In genomic region chr3:188583476-188584161, GRCh38 we compare ENCODE assay signal across 10 cellular contexts.
A peak's percentile ranks its signal among the peaks of the same experiment; 100 is the strongest.
DNase-seq lines count a peak whose midpoint lies in the region; ATAC-seq lines count a peak whose summit lies in the region.
"Had no signal": no experiment of that assay in that cellular context is flagged by ENCODE, and none has a peak within 500 bp of the region (broad histone marks: within the 10 kb centered on the region; RNA-seq: fewer than 3 reads in every experiment).

No MANE protein-coding gene starts in this region.

- peaks cover 14% of the 10 kb centered on the region for H3K4me1 Mint-ChIP-seq in activated CD4-positive, alpha-beta T cell treated with anti-CD3 and anti-CD28 coated beads, Interleukin-2, amount 10 ng/mL, durations not matched to agents 24 days and 14 days

- in situ Hi-C loops in ACHN (cut with HindIII; ENCODE audit: low pct_ligation_motif_present, low pct_unique_long_range_greater_than_20kb, low sequenced_read_pairs): no loop called here

- no peak overlapping the region for H3K4me3 Mint-ChIP-seq in activated CD4-positive, alpha-beta T cell treated with anti-CD3 and anti-CD28 coated beads, Interleukin-2, amount 10 ng/mL, durations not matched to agents 24 days and 14 days
- H3K4me3 Mint-ChIP-seq: neural crest cell had no signal

- ATAC-seq in left colon (peak; percentile 94), HG02840 (IDR thresholded peaks at IDR 0.05; ENCODE audit: low FRiP score, unreplicated experiment) (no peak)

- intact Hi-C loops in activated CD4-positive, alpha-beta T cell treated with anti-CD3 and anti-CD28 coated beads, Interleukin-2, amount 10 ng/mL, durations not matched to agents 24 days and 14 days (cut with micrococcal nuclease): loop anchor here (1.0 to 10.0 kb wide), 11 partner anchors 141 to 845 kb away; partner anchors contain the start of gene LPP
- intact Hi-C loops in left colon (cut with DNase I, micrococcal nuclease): no loop called here

- H3K27ac Mint-ChIP-seq in activated CD4-positive, alpha-beta T cell treated with anti-CD3 and anti-CD28 coated beads, Interleukin-2, amount 10 ng/mL, durations not matched to agents 24 days and 14 days: no peak overlapping the region

- no peaks in the 10 kb centered on the region for H3K27me3 Mint-ChIP-seq in activated CD4-positive, alpha-beta T cell treated with anti-CD3 and anti-CD28 coated beads, Interleukin-2, amount 10 ng/mL, durations not matched to agents 24 days and 14 days

- no peaks in the 10 kb centered on the region for H3K9me3 Mint-ChIP-seq in activated CD4-positive, alpha-beta T cell treated with anti-CD3 and anti-CD28 coated beads, Interleukin-2, amount 10 ng/mL, durations not matched to agents 24 days and 14 days
- H3K9me3 Mint-ChIP-seq: neural crest cell had no signal

- H3K36me3 Mint-ChIP-seq in activated CD4-positive, alpha-beta T cell treated with anti-CD3 and anti-CD28 coated beads, Interleukin-2, amount 10 ng/mL, durations not matched to agents 24 days and 14 days (ENCODE audit: low read depth): no peaks in the 10 kb centered on the region

- DNase-seq in NCI-H510A treated with DMSO at 0.1 percent for 48 hours (lab: John Stamatoyannopoulos, UW) (peak; percentile 15), NCI-H510A (lab: John Stamatoyannopoulos, UW) (no peak), left colon (peak; percentile 52 to 55), NCI-H1105 (lab: John Stamatoyannopoulos, UW) (no peak), ACHN (no peak)
- peak; percentile 57 for DNase-seq in activated CD4-positive, alpha-beta T cell treated with anti-CD3 and anti-CD28 coated beads, Interleukin-2, amount 10 ng/mL, durations not matched to agents 24 days and 14 days
- peak; percentile 11 for DNase-seq in stimulated activated CD8-positive, alpha-beta memory T cell treated with anti-CD3 and anti-CD28 coated beads, Interleukin-12 subunit alpha, Interleukin-12 subunit beta, amount 100 ng/mL, for 24 hours (ENCODE audit: extremely low read depth)
- DNase-seq: NCI-H1417 treated with DMSO at 0.1 percent for 48 hours had no signal

Comparison
In these comparisons a context has a peak if more than half of its experiments do, and no peak if none do; other contexts are left out.
1. DNase-seq: peak in NCI-H510A treated with DMSO at 0.1 percent for 48 hours (single experiment), activated CD4-positive, alpha-beta T cell treated with anti-CD3 and anti-CD28 coated beads, Interleukin-2, amount 10 ng/mL, durations not matched to agents 24 days and 14 days (single experiment), left colon (2 of 2) and stimulated activated CD8-positive, alpha-beta memory T cell treated with anti-CD3 and anti-CD28 coated beads, Interleukin-12 subunit alpha, Interleukin-12 subunit beta, amount 100 ng/mL, for 24 hours (single experiment); none in NCI-H510A (single experiment), NCI-H1105 (single experiment) and ACHN (single experiment).